ENCODE assay signal across 9 cellular contexts in the genomic region with DNA sequence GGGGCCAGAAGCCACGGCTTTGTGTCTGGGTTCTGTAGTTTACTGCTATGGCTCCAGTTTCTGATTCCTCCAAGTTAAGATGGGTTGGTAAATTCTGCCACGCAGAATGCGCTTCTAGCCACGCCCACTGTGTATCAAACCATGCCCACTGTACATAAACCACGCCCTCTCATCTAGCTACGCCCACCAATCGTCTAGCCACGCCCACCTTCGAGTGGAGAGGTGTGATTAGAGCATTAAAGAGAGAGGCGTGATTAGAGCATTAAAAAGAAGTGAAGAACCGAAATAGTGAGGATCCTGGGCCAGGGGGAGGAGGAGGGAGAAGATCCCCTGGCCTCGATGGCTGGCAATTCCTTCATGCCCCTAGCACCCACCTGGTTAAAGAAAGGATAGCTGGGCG. TPM values are rescaled to one million over a fixed set of nuclear protein-coding genes. Genes with fewer than 3 reads are reported as not detected.
DNase-seq lines count a peak whose midpoint lies in the region; ATAC-seq and TF ChIP-seq lines count a peak whose summit lies in the region.
"Had no signal": no experiment of that assay in that cellular context is flagged by ENCODE, and none has a peak within 500 bp of the region (broad histone marks: within the 10 kb centered on the region; RNA-seq: fewer than 3 reads in every experiment).

No MANE protein-coding gene starts in this region.

- H3K4me3 ChIP-seq in GM12865 (ENCODE audit: low read depth, low read length), result no peak overlapping the region

- no peak for TF ChIP-seq CTCF in GM12865 (IDR thresholded peaks at IDR 0.05; ENCODE audit: insufficient read depth, low read depth, low read length, missing control alignments)

- H3K36me3 Mint-ChIP-seq in naive B cell, result peaks cover 0 to 8% of the 10 kb centered on the region in 2 donors

- DNase-seq in GM12865 (ENCODE audit: low read depth), result peak; percentile 63
- DNase-seq in NCI-H2196 (lab: John Stamatoyannopoulos, UW; ENCODE audit: unreplicated experiment), result peak; percentile 51
- DNase-seq in activated T-cell treated with anti-CD3 and anti-CD28 coated beads for 48 hours (ENCODE audit: low read depth), result peak; percentile 39
- peak; percentile 25 for DNase-seq in naive B cell
- DNase-seq in SKM-1 (lab: John Stamatoyannopoulos, UW; ENCODE audit: unreplicated experiment), result no peak
- DNase-seq: NCI-H146 had no signal

- peaks cover 0 to 5% (median 5%) of the 10 kb centered on the region in 3 donors for H3K4me1 Mint-ChIP-seq in naive B cell

- ATAC-seq in naive B cell (ENCODE audit: low read depth in 2 of 2), result peak; percentile 62 to 64
- ATAC-seq in GM18519 (IDR thresholded peaks at IDR 0.05; ENCODE audit: low FRiP score, unreplicated experiment), result no peak
- ATAC-seq in HG03460 (IDR thresholded peaks at IDR 0.05; ENCODE audit: unreplicated experiment), result no peak
- ATAC-seq in HG02588 (IDR thresholded peaks at IDR 0.05; ENCODE audit: unreplicated experiment), result no peak

- H3K4me3 Mint-ChIP-seq in naive B cell, result peak overlapping the region in 1 of 8 donors; percentile 33

- H3K27ac Mint-ChIP-seq in naive B cell, result peak overlapping the region in 1 of 6 donors; percentile 32

- H3K9me3 Mint-ChIP-seq in naive B cell, result peaks cover 0 to 6% (median 0%) of the 10 kb centered on the region in 7 donors

- peaks cover 0 to 3% (median 0%) of the 10 kb centered on the region in 3 donors for H3K27me3 Mint-ChIP-seq in naive B cell

RNA-seq across cellular contexts. Expression of a gene that starts 43.7 kb away (rescaled TPM):
- polyA plus RNA-seq in naive B cell (ENCODE audit: low read depth in 6 of 6), result 10 to 100 TPM; 17.8 to 41.1 (median 31.9) TPM

Comparison
In these comparisons a context has a peak if more than half of its experiments do, and no peak if none do; other contexts are left out.
1. ATAC-seq: peak in naive B cell (2 of 2); none in GM18519 (single experiment), HG03460 (single experiment) and HG02588 (single experiment).